9 cellular contexts compared by ENCODE assay signal in the genomic region with DNA sequence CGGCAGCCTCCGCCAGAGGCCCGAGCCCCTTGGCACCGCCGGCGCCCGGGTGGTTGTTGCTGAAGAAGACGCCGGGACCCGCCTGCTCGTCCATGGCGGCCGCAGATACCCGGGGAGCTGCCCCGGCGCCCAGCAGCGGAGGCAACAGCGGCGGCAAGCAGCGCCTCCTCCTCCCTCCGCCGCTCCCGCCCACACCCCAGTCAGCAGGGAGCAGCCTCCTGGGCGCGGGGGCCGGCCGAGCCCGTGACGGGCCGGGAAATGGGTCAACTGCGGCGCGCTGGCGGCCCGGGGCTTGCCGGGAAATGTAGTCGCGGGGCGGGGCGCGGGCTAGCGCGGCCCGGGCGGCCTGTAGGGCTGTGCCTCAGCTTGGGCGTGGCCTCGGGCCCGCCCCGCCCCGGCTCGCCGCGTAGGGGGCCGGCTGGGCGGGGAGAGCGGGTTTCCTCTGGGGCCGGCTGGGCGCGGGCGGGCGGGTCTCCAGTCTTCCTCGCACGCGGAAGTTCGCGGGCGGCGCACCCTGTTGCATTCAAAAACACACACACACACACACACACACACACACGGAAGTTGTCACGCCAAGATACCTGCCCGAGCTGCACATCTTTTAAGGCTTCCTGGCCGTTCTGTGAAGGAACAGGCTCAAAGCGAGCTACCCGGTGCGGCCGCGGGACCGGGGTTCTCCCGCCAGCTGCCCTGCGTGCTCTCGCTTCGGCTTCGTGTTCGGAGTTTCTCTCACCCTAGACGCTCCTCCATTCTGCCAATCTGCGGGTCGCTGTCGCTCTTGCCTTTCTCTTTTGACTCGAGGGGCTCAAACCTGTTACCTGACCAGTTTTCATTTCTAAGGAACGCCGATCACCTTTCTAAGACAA. TPM values are rescaled to one million over a fixed set of nuclear protein-coding genes. Genes with fewer than 3 reads are reported as not detected.
DNase-seq lines count a peak whose midpoint lies in the region; ATAC-seq, FAIRE-seq and TF ChIP-seq lines count a peak whose summit lies in the region.
"Had no signal": no experiment of that assay in that cellular context is flagged by ENCODE, and none has a peak within 500 bp of the region (broad histone marks: within the 10 kb centered on the region; RNA-seq: fewer than 3 reads in every experiment).

A gene with protein sequence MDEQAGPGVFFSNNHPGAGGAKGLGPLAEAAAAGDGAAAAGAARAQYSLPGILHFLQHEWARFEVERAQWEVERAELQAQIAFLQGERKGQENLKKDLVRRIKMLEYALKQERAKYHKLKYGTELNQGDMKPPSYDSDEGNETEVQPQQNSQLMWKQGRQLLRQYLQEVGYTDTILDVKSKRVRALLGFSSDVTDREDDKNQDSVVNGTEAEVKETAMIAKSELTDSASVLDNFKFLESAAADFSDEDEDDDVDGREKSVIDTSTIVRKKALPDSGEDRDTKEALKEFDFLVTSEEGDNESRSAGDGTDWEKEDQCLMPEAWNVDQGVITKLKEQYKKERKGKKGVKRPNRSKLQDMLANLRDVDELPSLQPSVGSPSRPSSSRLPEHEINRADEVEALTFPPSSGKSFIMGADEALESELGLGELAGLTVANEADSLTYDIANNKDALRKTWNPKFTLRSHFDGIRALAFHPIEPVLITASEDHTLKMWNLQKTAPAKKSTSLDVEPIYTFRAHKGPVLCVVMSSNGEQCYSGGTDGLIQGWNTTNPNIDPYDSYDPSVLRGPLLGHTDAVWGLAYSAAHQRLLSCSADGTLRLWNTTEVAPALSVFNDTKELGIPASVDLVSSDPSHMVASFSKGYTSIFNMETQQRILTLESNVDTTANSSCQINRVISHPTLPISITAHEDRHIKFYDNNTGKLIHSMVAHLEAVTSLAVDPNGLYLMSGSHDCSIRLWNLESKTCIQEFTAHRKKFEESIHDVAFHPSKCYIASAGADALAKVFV (minus strand): TSS at position 167 of the 866 bp plus-strand sequence. CDS start 73 bp downstream, at position 94.

- H3K36me3 Mint-ChIP-seq in central memory CD8-positive, alpha-beta T cell (ENCODE audit: insufficient read depth) = peaks cover 7% of the 10 kb centered on the region

- ATAC-seq in HG03378 (IDR thresholded peaks at IDR 0.05; ENCODE audit: unreplicated experiment) = peak; percentile 94
- ATAC-seq in activated CD4-positive, CD25-positive, alpha-beta regulatory T cell treated with anti-CD3 and anti-CD28 coated beads, Interleukin-2, amount 50 U/mL, for 24 hours = peak; percentile 95
- peak; percentile 91 for ATAC-seq in central memory CD8-positive, alpha-beta T cell (replicated peaks; ENCODE audit: extremely low read depth, poor library complexity, severe bottlenecking)

- no peaks in the 10 kb centered on the region for H3K36me3 ChIP-seq in kidney (ENCODE audit: control insufficient read depth in 1 of 2, insufficient read depth in 2 of 2, low read length in 2 of 2)

- peak within 1 kb of the TSS; percentile 98 for H3K27ac Mint-ChIP-seq in central memory CD8-positive, alpha-beta T cell (ENCODE audit: low read depth)

- no peak for TF ChIP-seq CTCF in kidney (IDR thresholded peaks at IDR 0.05; ENCODE audit: borderline replicate concordance, extremely low read depth, insufficient read depth)

- peak within 1 kb of the TSS; percentile 77 to 81 for H3K27ac ChIP-seq in kidney (ENCODE audit: low read depth in 2 of 2, low read length in 2 of 2)

- H3K9me3 ChIP-seq in kidney (ENCODE audit: control insufficient read depth in 1 of 2, low read length in 2 of 2) = no peaks in the 10 kb centered on the region

- peak within 1 kb of the TSS; percentile 94 for H3K4me3 ChIP-seq in kidney (ENCODE audit: low read length in 2 of 2)

- intact Hi-C loops in kidney (cut with DNase I) = no loop called here

- peak; percentile 90 for TF ChIP-seq POLR2A in GM19099 (IDR thresholded peaks at IDR 0.05; ENCODE audit: extremely low read depth, insufficient read length, low read depth)

- H3K4me1 ChIP-seq in kidney (ENCODE audit: control insufficient read depth in 1 of 2, insufficient read depth in 1 of 2, low read depth in 1 of 2, low read length in 2 of 2) = peaks cover 0 to 3% of the 10 kb centered on the region in 2 donors

- H3K4me1 Mint-ChIP-seq in central memory CD8-positive, alpha-beta T cell = peaks cover 51% of the 10 kb centered on the region

- no peaks in the 10 kb centered on the region for H3K27me3 Mint-ChIP-seq in central memory CD8-positive, alpha-beta T cell

- H3K9me3 Mint-ChIP-seq in central memory CD8-positive, alpha-beta T cell = no peaks in the 10 kb centered on the region

- peak within 1 kb of the TSS; percentile 70 to 93 for H3K9ac ChIP-seq in kidney (ENCODE audit: low read length in 2 of 2)

- DNase-seq in AG20443 (ENCODE audit: low spot score) = peak; percentile 100
- peak; percentile 92 for DNase-seq in NCI-H446 treated with DMSO at 0.1 percent for 48 hours (lab: John Stamatoyannopoulos, UW)
- peak; percentile 95 to 97 for DNase-seq in central memory CD8-positive, alpha-beta T cell (ENCODE audit: low spot score in 2 of 2)
- peak; percentile 99 for DNase-seq in kidney
- peak; percentile 97 to 98 for DNase-seq in stimulated activated CD4-positive, alpha-beta T cell treated with anti-CD3 and anti-CD28 coated beads, Interleukin-15, amount 100 ng/mL, for 1 hour (ENCODE audit: low read depth in 1 of 2, low spot score in 1 of 2)

- no peak for FAIRE-seq in kidney (lab: Jason Lieb, UNC)
- FAIRE-seq: TTC549 had no signal

- H3K4me3 Mint-ChIP-seq in central memory CD8-positive, alpha-beta T cell = peak within 1 kb of the TSS; percentile 93

RNA-seq across cellular contexts. Expression of the gene that starts here (rescaled TPM):
- total RNA-seq in kidney = 42.7 TPM
- 3.7 TPM for polyA plus RNA-seq in kidney (ENCODE audit: insufficient read depth, low read depth, low replicate concordance)

Comparison
In these comparisons a context has a peak if more than half of its experiments do, and no peak if none do; other contexts are left out.
1. Peak in every context shown above with its lines: DNase-seq, ATAC-seq, H3K4me3 ChIP-seq and H3K27ac ChIP-seq.